ENCODE assay signal across 16 cellular contexts in the genomic region with DNA sequence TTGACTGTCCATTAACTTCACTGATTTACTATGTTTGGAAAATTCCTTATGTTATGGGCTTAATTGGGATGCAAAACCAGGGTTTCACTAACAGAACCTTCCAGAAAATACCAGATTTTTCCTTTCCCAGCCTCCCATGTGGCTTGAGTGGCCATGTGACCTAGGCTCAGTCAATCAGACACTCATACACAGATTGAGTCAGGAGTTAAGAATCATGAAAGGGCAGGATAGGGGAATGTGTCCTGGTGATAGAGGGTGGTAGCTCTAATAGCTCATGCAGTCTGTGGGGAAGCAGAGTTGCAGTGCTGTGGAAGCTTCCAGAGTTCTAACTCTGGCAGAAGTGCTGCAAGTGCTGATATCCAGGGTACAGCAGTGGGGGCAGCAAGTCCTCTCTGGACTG.
DNase-seq lines count a peak whose midpoint lies in the region; ATAC-seq and TF ChIP-seq lines count a peak whose summit lies in the region.
"Had no signal": no experiment of that assay in that cellular context is flagged by ENCODE, and none has a peak within 500 bp of the region (broad histone marks: within the 10 kb centered on the region; RNA-seq: fewer than 3 reads in every experiment).

No MANE protein-coding gene starts in this region.

- H3K36me3 ChIP-seq in brain microvascular endothelial cell (replicated peaks), result no peaks in the 10 kb centered on the region
- H3K36me3 ChIP-seq in A673 (ENCODE audit: insufficient read depth, low read length, poor library complexity, severe bottlenecking), result no peaks in the 10 kb centered on the region
- H3K36me3 ChIP-seq: BLaER1 treated with 17β-estradiol and CSF1 and Interleukin-3, amounts not matched to agents 10 nM and 100 nM had no signal

- BruUV-seq in A673 (replicated peaks; lab: Mats Ljungman, UMichigan), result no TSS peak

- in situ Hi-C loops in brain microvascular endothelial cell (cut with HindIII; ENCODE audit: low pct_ligation_motif_present, low sequenced_read_pairs), result no loop called here

- no peak overlapping the region for H3K27ac Mint-ChIP-seq in activated CD4-positive, alpha-beta T cell treated with anti-CD3 and anti-CD28 coated beads, Interleukin-2, amount 10 ng/mL, durations not matched to agents 24 days and 14 days
- H3K27ac Mint-ChIP-seq in progenitor cell of endocrine pancreas, result peak overlapping the region; percentile 65
- H3K27ac Mint-ChIP-seq: CD4-positive, alpha-beta T cell; HFFc6 had no signal

- no peaks in the 10 kb centered on the region for H3K27me3 ChIP-seq in brain microvascular endothelial cell (replicated peaks)
- no peaks in the 10 kb centered on the region for H3K27me3 ChIP-seq in A673 (replicated peaks; ENCODE audit: insufficient read depth, low read depth, low read length, poor library complexity)
- H3K27me3 ChIP-seq: BLaER1 treated with 17β-estradiol and CSF1 and Interleukin-3, amounts not matched to agents 10 nM and 100 nM had no signal

- POLR2A ChIA-PET in A673 (lab: Charles Lee; ENCODE audit: low non-redundant PET), result no interaction called here

- intact Hi-C loops in activated CD4-positive, alpha-beta T cell treated with anti-CD3 and anti-CD28 coated beads, Interleukin-2, amount 10 ng/mL, durations not matched to agents 24 days and 14 days (cut with micrococcal nuclease), result no loop called here
- intact Hi-C loops in A673 (cut with micrococcal nuclease; ENCODE audit: unreplicated experiment), result no loop called here

- CTCF ChIA-PET in A673 (lab: Charles Lee), result no interaction called here

- no peaks in the 10 kb centered on the region for H3K4me1 Mint-ChIP-seq in activated CD4-positive, alpha-beta T cell treated with anti-CD3 and anti-CD28 coated beads, Interleukin-2, amount 10 ng/mL, durations not matched to agents 24 days and 14 days
- peaks cover 19% of the 10 kb centered on the region for H3K4me1 Mint-ChIP-seq in progenitor cell of endocrine pancreas (ENCODE audit: low read depth)

- H3K36me3 Mint-ChIP-seq in activated CD4-positive, alpha-beta T cell treated with anti-CD3 and anti-CD28 coated beads, Interleukin-2, amount 10 ng/mL, durations not matched to agents 24 days and 14 days (ENCODE audit: low read depth), result no peaks in the 10 kb centered on the region
- no peaks in the 10 kb centered on the region for H3K36me3 Mint-ChIP-seq in progenitor cell of endocrine pancreas (ENCODE audit: insufficient read depth)

- H3K4me1 ChIP-seq in A673 (ENCODE audit: insufficient read depth, low read length, poor library complexity, severe bottlenecking), result no peaks in the 10 kb centered on the region
- H3K4me1 ChIP-seq: BLaER1 treated with 17β-estradiol and CSF1 and Interleukin-3, amounts not matched to agents 10 nM and 100 nM had no signal

- H3K4me3 ChIP-seq in brain microvascular endothelial cell (ENCODE audit: low read depth, low read length) (no peak overlapping the region), A673 (ENCODE audit: low read depth, low read length, poor library complexity, severe bottlenecking) (no peak overlapping the region)
- H3K4me3 ChIP-seq: BLaER1 treated with 17β-estradiol and CSF1 and Interleukin-3, amounts not matched to agents 10 nM and 100 nM had no signal

- H3K27ac ChIP-seq in brain microvascular endothelial cell, result no peak overlapping the region
- no peak overlapping the region for H3K27ac ChIP-seq in A673 (ENCODE audit: low read depth, low read length, poor library complexity, severe bottlenecking)
- H3K27ac ChIP-seq: 22Rv1; BLaER1 treated with 17β-estradiol and CSF1 and Interleukin-3, amounts not matched to agents 10 nM and 100 nM; HL-60 had no signal

- DNase-seq in activated CD4-positive, alpha-beta T cell treated with anti-CD3 and anti-CD28 coated beads, Interleukin-2, amount 10 ng/mL, durations not matched to agents 24 days and 14 days, result peak; percentile 22
- DNase-seq in activated CD4-positive, alpha-beta T cell treated with anti-CD3 and anti-CD28 coated beads, Interleukin-2, amount 50 U/mL, for 48 hours, result no peak
- peak; percentile 1 for DNase-seq in brain microvascular endothelial cell
- DNase-seq in progenitor cell of endocrine pancreas (ENCODE audit: low spot score, unreplicated experiment), result no peak
- no peak for DNase-seq in NCI-H2107 treated with DMSO at 0.1 percent for 48 hours (lab: John Stamatoyannopoulos, UW; ENCODE audit: unreplicated experiment)
- DNase-seq in A673 (ENCODE audit: low spot score), result no peak
- DNase-seq: Calu3; CD4-positive, alpha-beta T cell; DMS 273 treated with DMSO at 0.1 percent for 48 hours; HCEC 1CT; HFFc6; KG1 had no signal

- H3K27me3 Mint-ChIP-seq in activated CD4-positive, alpha-beta T cell treated with anti-CD3 and anti-CD28 coated beads, Interleukin-2, amount 10 ng/mL, durations not matched to agents 24 days and 14 days, result peaks cover 6% of the 10 kb centered on the region
- no peaks in the 10 kb centered on the region for H3K27me3 Mint-ChIP-seq in progenitor cell of endocrine pancreas
- H3K27me3 Mint-ChIP-seq: CD4-positive, alpha-beta T cell had no signal

- no peak overlapping the region for H3K4me3 Mint-ChIP-seq in activated CD4-positive, alpha-beta T cell treated with anti-CD3 and anti-CD28 coated beads, Interleukin-2, amount 10 ng/mL, durations not matched to agents 24 days and 14 days
- no peak overlapping the region for H3K4me3 Mint-ChIP-seq in progenitor cell of endocrine pancreas (ENCODE audit: low read depth)
- H3K4me3 Mint-ChIP-seq: CD4-positive, alpha-beta T cell; HFFc6 had no signal

- TF ChIP-seq CTCF in brain microvascular endothelial cell (IDR thresholded peaks at IDR 0.05; ENCODE audit: low read depth, low read length, missing control alignments), result no peak
- TF ChIP-seq CTCF in progenitor cell of endocrine pancreas (IDR thresholded peaks at IDR 0.05; ENCODE audit: unreplicated experiment), result no peak
- TF ChIP-seq CTCF in A673 (conservative IDR thresholded peaks at IDR 0.05; ENCODE audit: low read depth, low read length), result no peak

- no peaks in the 10 kb centered on the region for H3K9me3 ChIP-seq in A673 (ENCODE audit: low read depth, low read length, poor library complexity, severe bottlenecking)
- H3K9me3 ChIP-seq: BLaER1 treated with 17β-estradiol and CSF1 and Interleukin-3, amounts not matched to agents 10 nM and 100 nM had no signal

- H3K9me3 Mint-ChIP-seq in activated CD4-positive, alpha-beta T cell treated with anti-CD3 and anti-CD28 coated beads, Interleukin-2, amount 10 ng/mL, durations not matched to agents 24 days and 14 days, result peaks cover 7% of the 10 kb centered on the region
- H3K9me3 Mint-ChIP-seq in progenitor cell of endocrine pancreas (ENCODE audit: low read depth), result peaks cover 10% of the 10 kb centered on the region
- H3K9me3 Mint-ChIP-seq: CD4-positive, alpha-beta T cell; HFFc6 had no signal

- no peak for ATAC-seq in GM19452 (IDR thresholded peaks at IDR 0.05; ENCODE audit: unreplicated experiment)

Comparison
In these comparisons a context has a peak if more than half of its experiments do, and no peak if none do; other contexts are left out.
1. DNase-seq: peak in activated CD4-positive, alpha-beta T cell treated with anti-CD3 and anti-CD28 coated beads, Interleukin-2, amount 10 ng/mL, durations not matched to agents 24 days and 14 days (single experiment) and brain microvascular endothelial cell (single experiment); none in activated CD4-positive, alpha-beta T cell treated with anti-CD3 and anti-CD28 coated beads, Interleukin-2, amount 50 U/mL, for 48 hours (0 of 2), progenitor cell of endocrine pancreas (single experiment), NCI-H2107 treated with DMSO at 0.1 percent for 48 hours (single experiment) and A673 (single experiment).